Comparison of ENCODE assay signal across 8 cellular contexts in genomic region chr17:77011173-77012011, GRCh38.
DNase-seq lines count a peak whose midpoint lies in the region; ATAC-seq and TF ChIP-seq lines count a peak whose summit lies in the region.

No MANE protein-coding gene starts in this region.

- TF ChIP-seq POLR2A in gastroesophageal sphincter (IDR thresholded peaks at IDR 0.05) = no peak

- DNase-seq in heart right ventricle (no peak), left cardiac atrium (no peak), NCI-H345 treated with DMSO at 0.1 percent for 48 hours (lab: John Stamatoyannopoulos, UW; ENCODE audit: unreplicated experiment) (peak; percentile 31), foreskin keratinocyte (peak in 1 of 2 donors; percentile 37), foreskin melanocyte (no peak)
- peak; percentile 52 for DNase-seq in activated CD8-positive, alpha-beta memory T cell treated with anti-CD3 and anti-CD28 coated beads, Interleukin-2, amount 50 U/mL, for 4 hours
- peak; percentile 18 to 38 for DNase-seq in stimulated activated CD4-positive, alpha-beta T cell treated with anti-CD3 and anti-CD28 coated beads, Interleukin-4, amount 100 ng/mL, for 4 hours

- H3K36me3 ChIP-seq in heart right ventricle = no peaks in the 10 kb centered on the region
- H3K36me3 ChIP-seq in gastroesophageal sphincter = no peaks in the 10 kb centered on the region

- H3K9me3 ChIP-seq in heart right ventricle (peaks cover 0 to 31% (median 9%) of the 10 kb centered on the region in 11 donors), gastroesophageal sphincter (peaks cover 0 to 33% (median 0%) of the 10 kb centered on the region in 3 donors)

- 57 to 59% methylated on average over 7 of the region's 7 CpGs for WGBS in heart right ventricle, 2 donors
- 57 to 72% methylated on average over 7 of the region's 7 CpGs for WGBS in gastroesophageal sphincter (ENCODE audit: low coverage in 1 of 2), 2 donors

- no peak overlapping the region for H3K27ac ChIP-seq in heart right ventricle
- no peak overlapping the region for H3K27ac ChIP-seq in foreskin keratinocyte
- H3K27ac ChIP-seq in gastroesophageal sphincter = no peak overlapping the region

- intact Hi-C loops in heart right ventricle (cut with DNase I) (no loop called here), left cardiac atrium (cut with DNase I) (no loop called here)

- no peak for ATAC-seq in heart right ventricle
- no peak for ATAC-seq in left cardiac atrium
- no peak for ATAC-seq in foreskin keratinocyte
- no peak for ATAC-seq in gastroesophageal sphincter

- TF ChIP-seq CTCF in heart right ventricle (IDR thresholded peaks at IDR 0.05) = peak in 8 of 9 donors; percentile 12 to 60 (median 52)
- peak; percentile 91 for TF ChIP-seq CTCF in foreskin keratinocyte (conservative IDR thresholded peaks at IDR 0.05)
- TF ChIP-seq CTCF in gastroesophageal sphincter (IDR thresholded peaks at IDR 0.05) = peak in 2 of 4 experiments; percentile 7 to 13

- no peak overlapping the region for H3K4me3 ChIP-seq in heart right ventricle
- no peak overlapping the region for H3K4me3 ChIP-seq in gastroesophageal sphincter

- TF ChIP-seq EP300 in gastroesophageal sphincter (IDR thresholded peaks at IDR 0.05) = no peak

- H3K4me1 ChIP-seq in heart right ventricle (no peaks in the 10 kb centered on the region), foreskin keratinocyte (no peaks in the 10 kb centered on the region), gastroesophageal sphincter (no peaks in the 10 kb centered on the region)

- peaks cover 0 to 54% (median 24%) of the 10 kb centered on the region in 7 donors for H3K27me3 ChIP-seq in heart right ventricle
- peaks cover 29% of the 10 kb centered on the region for H3K27me3 ChIP-seq in foreskin keratinocyte
- peaks cover 62% of the 10 kb centered on the region for H3K27me3 ChIP-seq in gastroesophageal sphincter

Comparison
In these comparisons a context has a peak if more than half of its experiments do, and no peak if none do; other contexts are left out.
1. DNase-seq: peak in NCI-H345 treated with DMSO at 0.1 percent for 48 hours (single experiment), activated CD8-positive, alpha-beta memory T cell treated with anti-CD3 and anti-CD28 coated beads, Interleukin-2, amount 50 U/mL, for 4 hours (single experiment) and stimulated activated CD4-positive, alpha-beta T cell treated with anti-CD3 and anti-CD28 coated beads, Interleukin-4, amount 100 ng/mL, for 4 hours (2 of 2); none in heart right ventricle (0 of 2), left cardiac atrium (single experiment) and foreskin melanocyte (single experiment).